17 cellular contexts compared by ENCODE assay signal in genomic region chr2:80459028-80459427, GRCh38.
A peak's percentile ranks its signal among the peaks of the same experiment; 100 is the strongest.
DNase-seq lines count a peak whose midpoint lies in the region; ATAC-seq and TF ChIP-seq lines count a peak whose summit lies in the region.
"Had no signal": no experiment of that assay in that cellular context is flagged by ENCODE, and none has a peak within 500 bp of the region (broad histone marks: within the 10 kb centered on the region; RNA-seq: fewer than 3 reads in every experiment).

No MANE protein-coding gene starts in this region.

- H3K4me1 ChIP-seq in breast epithelium (no peaks in the 10 kb centered on the region), A673 (ENCODE audit: insufficient read depth, low read length, poor library complexity, severe bottlenecking) (no peaks in the 10 kb centered on the region)

- peaks cover 4% of the 10 kb centered on the region for H3K4me1 Mint-ChIP-seq in MCF 10A (ENCODE audit: insufficient read depth, unreplicated experiment)
- H3K4me1 Mint-ChIP-seq: B cell had no signal

- BruUV-seq in MCF 10A (replicated peaks; lab: Mats Ljungman, UMichigan) (no TSS peak), A673 (replicated peaks; lab: Mats Ljungman, UMichigan) (no TSS peak)

- POLR2A ChIA-PET in MCF 10A (lab: Yijun Ruan, JAX): no interaction called here
- POLR2A ChIA-PET in A673 (lab: Charles Lee; ENCODE audit: low non-redundant PET): no interaction called here

- no peaks in the 10 kb centered on the region for H3K27me3 Mint-ChIP-seq in MCF 10A (ENCODE audit: insufficient read depth, unreplicated experiment)
- H3K27me3 Mint-ChIP-seq: B cell; CD4-positive, alpha-beta T cell had no signal

- no peaks in the 10 kb centered on the region for H3K36me3 Mint-ChIP-seq in MCF 10A (ENCODE audit: insufficient read depth, unreplicated experiment)

- H3K4me3 ChIP-seq in breast epithelium: no peak overlapping the region
- H3K4me3 ChIP-seq in epithelial cell of proximal tubule (ENCODE audit: low read depth, low read length): no peak overlapping the region
- no peak overlapping the region for H3K4me3 ChIP-seq in A673 (ENCODE audit: low read depth, low read length, poor library complexity, severe bottlenecking)

- no peak for ATAC-seq in Right ventricle myocardium inferior
- ATAC-seq: HepG2 had no signal

- H3K9me3 ChIP-seq in breast epithelium (no peaks in the 10 kb centered on the region), A673 (ENCODE audit: low read depth, low read length, poor library complexity, severe bottlenecking) (no peaks in the 10 kb centered on the region)

- H3K36me3 ChIP-seq in breast epithelium (no peaks in the 10 kb centered on the region), A673 (ENCODE audit: insufficient read depth, low read length, poor library complexity, severe bottlenecking) (no peaks in the 10 kb centered on the region)

- H3K27me3 ChIP-seq in breast epithelium (no peaks in the 10 kb centered on the region), A673 (replicated peaks; ENCODE audit: insufficient read depth, low read depth, low read length, poor library complexity) (no peaks in the 10 kb centered on the region)

- TF ChIP-seq CTCF in MCF 10A (IDR thresholded peaks at IDR 0.05; ENCODE audit: unreplicated experiment) (no peak), breast epithelium (IDR thresholded peaks at IDR 0.05) (no peak), epithelial cell of proximal tubule (conservative IDR thresholded peaks at IDR 0.05; ENCODE audit: low read depth, low read length) (no peak), A673 (conservative IDR thresholded peaks at IDR 0.05; ENCODE audit: low read depth, low read length) (no peak)

- CTCF ChIA-PET in MCF 10A (lab: Yijun Ruan, JAX): no interaction called here
- CTCF ChIA-PET in A673 (lab: Charles Lee): no interaction called here

- TF ChIP-seq POLR2A in breast epithelium (IDR thresholded peaks at IDR 0.05): no peak

- H3K27ac ChIP-seq in breast epithelium: no peak overlapping the region
- no peak overlapping the region for H3K27ac ChIP-seq in A673 (ENCODE audit: low read depth, low read length, poor library complexity, severe bottlenecking)
- H3K27ac ChIP-seq: KMS-11 had no signal

- H3K9me3 Mint-ChIP-seq in MCF 10A (ENCODE audit: unreplicated experiment): peaks cover 4% of the 10 kb centered on the region

- DNase-seq in MCF 10A (ENCODE audit: unreplicated experiment) (peak; percentile 1), breast epithelium (ENCODE audit: low spot score in 2 of 2) (no peak), NCI-H748 (lab: John Stamatoyannopoulos, UW; ENCODE audit: unreplicated experiment) (peak; percentile 91), epithelial cell of proximal tubule (ENCODE audit: low read depth) (peak; percentile 54), A673 (ENCODE audit: low spot score) (no peak), Right ventricle myocardium inferior (ENCODE audit: missing footprints) (no peak)
- DNase-seq in stimulated activated naive CD4-positive, alpha-beta T cell treated with Interleukin-2 at 50 U/mL for 16 hours (lab: John Stamatoyannopoulos, UW): no peak
- DNase-seq: CD4-positive, alpha-beta T cell; MM.1S; NCI-H1105 treated with DMSO at 0.1 percent for 48 hours; NCI-H2107; NCI-H510A; NK-92 treated with Interleukin-12 subunit alpha and Interleukin-12 subunit beta, amount 100 ng/mL, for 24 hours; OCI-M1 had no signal

- intact Hi-C loops in MCF 10A (cut with micrococcal nuclease) (no loop called here), breast epithelium (cut with DNase I; ENCODE audit: low total_unique reads) (no loop called here), A673 (cut with micrococcal nuclease; ENCODE audit: unreplicated experiment) (no loop called here), Right ventricle myocardium inferior (cut with DNase I) (no loop called here)

- H3K27ac Mint-ChIP-seq in MCF 10A (ENCODE audit: low read depth, unreplicated experiment): no peak overlapping the region
- H3K27ac Mint-ChIP-seq: B cell; CD4-positive, alpha-beta T cell had no signal

- H3K4me3 Mint-ChIP-seq in MCF 10A (ENCODE audit: unreplicated experiment): no peak overlapping the region
- H3K4me3 Mint-ChIP-seq: B cell; CD4-positive, alpha-beta T cell had no signal

Comparison
In these comparisons a context has a peak if more than half of its experiments do, and no peak if none do; other contexts are left out.
1. DNase-seq: peak in MCF 10A (single experiment), NCI-H748 (single experiment) and epithelial cell of proximal tubule (single experiment); none in breast epithelium (0 of 2), A673 (single experiment), Right ventricle myocardium inferior (single experiment) and stimulated activated naive CD4-positive, alpha-beta T cell treated with Interleukin-2 at 50 U/mL for 16 hours (single experiment).